In the genomic region with DNA sequence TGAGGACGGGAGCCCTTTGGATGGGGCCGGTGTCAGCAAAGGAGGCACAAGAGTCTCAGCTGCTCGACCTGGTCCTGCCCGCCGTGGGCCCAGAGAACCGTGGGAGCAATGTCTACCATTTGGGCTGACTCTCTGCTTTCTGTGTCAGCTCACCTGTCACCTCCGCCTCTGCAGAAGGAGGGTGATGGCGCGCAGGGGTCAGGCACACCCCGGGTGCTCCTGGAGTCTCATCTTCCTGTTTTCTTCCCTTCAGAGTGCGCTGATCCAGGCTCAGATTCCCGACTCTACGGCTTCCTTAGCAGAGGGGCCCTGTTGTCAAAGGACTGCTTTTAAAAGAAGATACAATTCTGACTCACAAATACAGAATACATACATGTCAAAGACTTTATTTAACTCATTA, we compare ENCODE assay signal across 2 cellular contexts.
TF ChIP-seq lines count a peak whose summit lies in the region.

No MANE protein-coding gene starts in this region.

TF ChIP-seq in IMR-90, 13 proteins besides CTCF, POLR2A, EP300 and RAD21:
- TF ChIP-seq MAFK (IDR thresholded peaks at IDR 0.05; ENCODE audit: low read depth, low read length) (no peak), SMC3 (IDR thresholded peaks at IDR 0.05; ENCODE audit: low read depth, low read length) (no peak), MXI1 (IDR thresholded peaks at IDR 0.05; ENCODE audit: borderline replicate concordance, low read depth, low read length) (no peak), FOS (IDR thresholded peaks at IDR 0.05; ENCODE audit: low read depth, low read length) (no peak), NFE2L2 (IDR thresholded peaks at IDR 0.05; ENCODE audit: low read depth, low read length) (no peak), BHLHE40 (IDR thresholded peaks at IDR 0.05; ENCODE audit: low read depth, low read length) (no peak), CHD1 (IDR thresholded peaks at IDR 0.05; ENCODE audit: low read depth, low read length) (no peak)

TF ChIP-seq in endothelial cell of umbilical vein, 7 proteins besides CTCF, POLR2A, EP300 and RAD21:
- TF ChIP-seq, protein P1, sequence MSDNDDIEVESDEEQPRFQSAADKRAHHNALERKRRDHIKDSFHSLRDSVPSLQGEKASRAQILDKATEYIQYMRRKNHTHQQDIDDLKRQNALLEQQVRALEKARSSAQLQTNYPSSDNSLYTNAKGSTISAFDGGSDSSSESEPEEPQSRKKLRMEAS (IDR thresholded peaks at IDR 0.05; ENCODE audit: insufficient read depth, insufficient read length): no peak
- TF ChIP-seq JUN (IDR thresholded peaks at IDR 0.05; ENCODE audit: borderline replicate concordance, insufficient read depth, insufficient read length, low read depth) (no peak), POLR2AphosphoS5 (IDR thresholded peaks at IDR 0.05; ENCODE audit: insufficient read depth, low read depth, low read length) (no peak), MYC (IDR thresholded peaks at IDR 0.05; ENCODE audit: low read depth, low read length) (no peak), EZH2 (IDR thresholded peaks at IDR 0.05; ENCODE audit: borderline replicate concordance, low read depth, low read length, severe bottlenecking) (no peak), GATA2 (IDR thresholded peaks at IDR 0.05; ENCODE audit: insufficient read depth, insufficient read length, low read depth, low read length) (no peak), FOS (IDR thresholded peaks at IDR 0.05; ENCODE audit: borderline replicate concordance, insufficient read depth, low read length) (no peak)
